14 cellular contexts compared by ENCODE assay signal in genomic region chr1:199948587-199949280, GRCh38.
DNase-seq lines count a peak whose midpoint lies in the region; ATAC-seq and TF ChIP-seq lines count a peak whose summit lies in the region.
"Had no signal": no experiment of that assay in that cellular context is flagged by ENCODE, and none has a peak within 500 bp of the region (broad histone marks: within the 10 kb centered on the region; RNA-seq: fewer than 3 reads in every experiment).

No MANE protein-coding gene starts in this region.

- TF ChIP-seq CTCF in A673 (conservative IDR thresholded peaks at IDR 0.05; ENCODE audit: low read depth, low read length) (no peak), NB4 (IDR thresholded peaks at IDR 0.05; ENCODE audit: low read depth, low read length) (no peak), mammary epithelial cell (conservative IDR thresholded peaks at IDR 0.05 in 1 of 2, IDR thresholded peaks at IDR 0.05 in 1 of 2; ENCODE audit: extremely low read depth in 1 of 2, insufficient read depth in 1 of 2, low read depth in 1 of 2, low read length in 2 of 2) (no peak)

- no peak overlapping the region for H3K4me2 ChIP-seq in mammary epithelial cell (ENCODE audit: insufficient read depth, low read depth, low read length)

- dilution Hi-C loops in mammary epithelial cell (cut with HindIII; ENCODE audit: low sequenced_read_pairs), result no loop called here

- ATAC-seq in GM18867 (IDR thresholded peaks at IDR 0.05; ENCODE audit: unreplicated experiment) (peak; percentile 52), HG03521 (IDR thresholded peaks at IDR 0.05; ENCODE audit: unreplicated experiment) (no peak)
- ATAC-seq: activated CD8-positive, alpha-beta memory T cell treated with anti-CD3 and anti-CD28 coated beads, Interleukin-2, amount 10 ng/mL, durations not matched to agents 7 days and 5 days; GM12878 had no signal

- CTCF ChIA-PET in A673 (lab: Charles Lee), result no interaction called here
- CTCF ChIA-PET in mammary epithelial cell (lab: Charles Lee; ENCODE audit: low non-redundant PET), result no interaction called here

- H3K4me3 ChIP-seq in A673 (ENCODE audit: low read depth, low read length, poor library complexity, severe bottlenecking), result no peak overlapping the region
- H3K4me3 ChIP-seq in NB4 (ENCODE audit: low read depth, low read length), result no peak overlapping the region
- no peak overlapping the region for H3K4me3 ChIP-seq in mammary epithelial cell (replicated peaks in 1 of 3; ENCODE audit: insufficient read depth in 1 of 3, low read depth in 2 of 3, low read length in 3 of 3)
- H3K4me3 ChIP-seq: GM12878, left ventricle myocardium inferior had no signal

- no peaks in the 10 kb centered on the region for H3K36me3 ChIP-seq in A673 (ENCODE audit: insufficient read depth, low read length, poor library complexity, severe bottlenecking)
- no peaks in the 10 kb centered on the region for H3K36me3 ChIP-seq in mammary epithelial cell (ENCODE audit: insufficient read depth, low read length)
- H3K36me3 ChIP-seq: left ventricle myocardium inferior had no signal

- H3K79me2 ChIP-seq in mammary epithelial cell (ENCODE audit: insufficient read depth, low read length), result no peaks in the 10 kb centered on the region

- H3K27ac ChIP-seq in A673 (ENCODE audit: low read depth, low read length, poor library complexity, severe bottlenecking) (no peak overlapping the region), mammary epithelial cell (ENCODE audit: insufficient read depth, low read depth, low read length) (no peak overlapping the region)
- H3K27ac ChIP-seq: left ventricle myocardium inferior had no signal

- POLR2A ChIA-PET in A673 (lab: Charles Lee; ENCODE audit: low non-redundant PET), result no interaction called here

- BruUV-seq in A673 (replicated peaks; lab: Mats Ljungman, UMichigan) (no TSS peak), mammary epithelial cell (replicated peaks; lab: Mats Ljungman, UMichigan) (no TSS peak)

- in situ Hi-C loops in mammary epithelial cell (cut with MboI; ENCODE audit: low sequenced_read_pairs in 2 of 2), result no loop called here

- DNase-seq in A673 (ENCODE audit: low spot score) (peak; percentile 31), NB4 (ENCODE audit: low read depth) (peak; percentile 32), mammary epithelial cell (peak; percentile 69), NCI-H2081 treated with DMSO at 0.1 percent for 48 hours (lab: John Stamatoyannopoulos, UW) (no peak), HUDEP-2 (lab: John Stamatoyannopoulos, UW; ENCODE audit: unreplicated experiment in 76 of 76) (no peak), AG08396 (ENCODE audit: low spot score) (no peak)
- DNase-seq: activated CD8-positive, alpha-beta memory T cell treated with anti-CD3 and anti-CD28 coated beads, Interleukin-2, amount 10 ng/mL, durations not matched to agents 7 days and 5 days; left ventricle myocardium inferior; NCI-H2107; nucleus accumbens; stimulated activated CD4-positive, alpha-beta T cell treated with anti-CD3 and anti-CD28 coated beads, Interleukin-1b, Interleukin-23, amount 100 ng/mL, for 48 hours had no signal

- intact Hi-C loops in A673 (cut with micrococcal nuclease; ENCODE audit: unreplicated experiment), result loop anchor here (10.0 kb wide), 1 partner anchor 264 kb away; no protein-coding TSS in a partner anchor
- intact Hi-C loops in mammary epithelial cell (cut with micrococcal nuclease), result no loop called here

- WGBS in mammary epithelial cell (ENCODE audit: low coverage, missing lambda C conversion rate), result 97% methylated on average over 3 of the region's 5 CpGs

- no peak overlapping the region for H3K9ac ChIP-seq in mammary epithelial cell (ENCODE audit: insufficient read depth, low read length)

- TF ChIP-seq POLR2A in NB4 (IDR thresholded peaks at IDR 0.05; ENCODE audit: extremely low read depth, insufficient read length), result no peak

- no peaks in the 10 kb centered on the region for H4K20me1 ChIP-seq in mammary epithelial cell (ENCODE audit: insufficient read depth, low read length)

- peak overlapping the region; percentile 38 for H2AFZ ChIP-seq in mammary epithelial cell (ENCODE audit: low read depth, low read length)

- H3K27me3 ChIP-seq in A673 (replicated peaks; ENCODE audit: insufficient read depth, low read depth, low read length, poor library complexity), result peaks cover 19% of the 10 kb centered on the region
- H3K27me3 ChIP-seq in mammary epithelial cell (ENCODE audit: insufficient read depth, low read length), result no peaks in the 10 kb centered on the region

- H3K4me1 ChIP-seq in A673 (ENCODE audit: insufficient read depth, low read length, poor library complexity, severe bottlenecking) (peaks cover 6% of the 10 kb centered on the region), mammary epithelial cell (ENCODE audit: insufficient read depth, low read length) (peaks cover 5% of the 10 kb centered on the region)
- H3K4me1 ChIP-seq: left ventricle myocardium inferior had no signal

- H3K9me3 ChIP-seq in A673 (ENCODE audit: low read depth, low read length, poor library complexity, severe bottlenecking) (no peaks in the 10 kb centered on the region), mammary epithelial cell (replicated peaks; ENCODE audit: insufficient read depth, low read length) (no peaks in the 10 kb centered on the region)
- H3K9me3 ChIP-seq: left ventricle myocardium inferior had no signal

Comparison
In these comparisons a context has a peak if more than half of its experiments do, and no peak if none do; other contexts are left out.
1. DNase-seq: peak in A673 (single experiment), NB4 (single experiment) and mammary epithelial cell (single experiment); none in NCI-H2081 treated with DMSO at 0.1 percent for 48 hours (single experiment), HUDEP-2 (0 of 76) and AG08396 (single experiment).